ENCODE assay signal across 1 cellular context in genomic region chr10:43353495-43354324, GRCh38.
A peak's percentile ranks its signal among the peaks of the same experiment; 100 is the strongest.
TF ChIP-seq lines count a peak whose summit lies in the region.

No MANE protein-coding gene starts in this region.

TF ChIP-seq in HepG2, 621 proteins besides CTCF, POLR2A, EP300 and RAD21:
- no peak for TF ChIP-seq ZFP91 (CRISPR knock-in tag; IDR thresholded peaks at IDR 0.05; ENCODE audit: borderline replicate concordance)
- no peak for TF ChIP-seq FOXP1 (IDR thresholded peaks at IDR 0.05)
- TF ChIP-seq FOXP1 (CRISPR knock-in tag; IDR thresholded peaks at IDR 0.05): 0 out of 2 replicates have a peak, but pooled peaks have one; percentile 8
